ENCODE assay signal across 24 cellular contexts in genomic region chr7:133975130-133975529, GRCh38.
"Had no signal": no experiment of that assay in that cellular context is flagged by ENCODE, and none has a peak within 500 bp of the region (broad histone marks: within the 10 kb centered on the region; RNA-seq: fewer than 3 reads in every experiment).

No MANE protein-coding gene starts in this region.

- H3K36me3 Mint-ChIP-seq: natural killer cell treated with Interleukin-12 subunit alpha and Interleukin-12 subunit beta and Interleukin-15 and Interleukin-18, amount 100 ng/mL, for 72 hours had no signal

- H3K9me3 Mint-ChIP-seq: memory B cell; mesothelial cell of epicardium; natural killer cell treated with Interleukin-12 subunit alpha and Interleukin-12 subunit beta and Interleukin-15 and Interleukin-18, amount 100 ng/mL, for 72 hours; neural progenitor cell had no signal

- H3K4me3 ChIP-seq: colonic mucosa, gastrocnemius medialis, heart right ventricle, left ventricle myocardium inferior, lower lobe of right lung, neural progenitor cell, ovary, right atrium auricular region, stomach, thoracic aorta, transverse colon had no signal

- H3K27me3 Mint-ChIP-seq: memory B cell; natural killer cell treated with Interleukin-12 subunit alpha and Interleukin-12 subunit beta and Interleukin-15 and Interleukin-18, amount 100 ng/mL, for 72 hours had no signal

- H3K4me3 Mint-ChIP-seq: endodermal cell; memory B cell; mesothelial cell of epicardium; natural killer cell treated with Interleukin-12 subunit alpha and Interleukin-12 subunit beta and Interleukin-15 and Interleukin-18, amount 100 ng/mL, for 72 hours; neural progenitor cell had no signal

- H3K4me1 Mint-ChIP-seq: memory B cell had no signal

- ATAC-seq: gastrocnemius medialis; heart right ventricle; left cardiac atrium; lower lobe of right lung; natural killer cell treated with Interleukin-12 subunit alpha and Interleukin-12 subunit beta and Interleukin-15 and Interleukin-18, amount 100 ng/mL, for 72 hours had no signal

- H3K27ac Mint-ChIP-seq: endodermal cell; memory B cell; mesothelial cell of epicardium; natural killer cell treated with Interleukin-12 subunit alpha and Interleukin-12 subunit beta and Interleukin-15 and Interleukin-18, amount 100 ng/mL, for 72 hours; neural progenitor cell had no signal

- DNase-seq: colonic mucosa; effector CD4-positive, alpha-beta T cell; endodermal cell; erythroblast; gastrocnemius medialis; heart right ventricle; kidney; left cardiac atrium; left ventricle myocardium inferior; lower lobe of right lung; nucleus accumbens; ovary; small intestine; stimulated activated CD4-positive, alpha-beta T cell treated with anti-CD3 and anti-CD28 coated beads, Interleukin-12 subunit alpha, Interleukin-12 subunit beta, amount 100 ng/mL, for 4 hours; stimulated activated naive CD4-positive, alpha-beta T cell; stomach; substantia nigra; transverse colon had no signal
